ENCODE assay signal across 6 cellular contexts in the genomic region with DNA sequence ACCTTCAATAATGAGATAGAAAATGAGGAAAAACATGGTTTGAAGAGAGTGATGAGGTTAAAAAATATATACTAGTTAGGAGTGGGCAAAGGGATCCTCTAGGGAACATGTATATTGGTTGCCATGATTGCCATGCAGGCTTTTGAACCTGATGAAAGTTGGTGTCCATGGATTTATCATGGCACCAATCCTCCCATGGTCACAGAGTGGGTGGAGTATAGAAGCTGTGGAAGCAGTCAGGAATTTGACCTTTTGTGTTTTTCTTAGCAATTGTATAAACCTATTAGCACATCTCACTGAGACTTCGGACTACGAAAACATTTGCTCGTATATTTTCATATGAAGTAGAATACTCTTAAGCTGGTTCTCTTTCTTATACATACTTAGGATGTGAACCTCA.
"Had no signal": no experiment of that assay in that cellular context is flagged by ENCODE, and none has a peak within 500 bp of the region (broad histone marks: within the 10 kb centered on the region; RNA-seq: fewer than 3 reads in every experiment).

No MANE protein-coding gene starts in this region.

- H3K4me3 ChIP-seq: GM23338, K562 had no signal

- ATAC-seq: GM23338, K562 had no signal

- H3K9me3 Mint-ChIP-seq: GM23338, HFFc6 had no signal

- H3K27ac Mint-ChIP-seq: GM23338, H9, HFFc6 had no signal

- H3K4me3 Mint-ChIP-seq: GM23338, H9, HFFc6 had no signal

- DNase-seq: H9, HCEC 1CT, HFFc6, KG1 had no signal
